1 cellular context compared by ENCODE assay signal in genomic region chr12:115103884-115104883, GRCh38.
TF ChIP-seq lines count a peak whose summit lies in the region.

No MANE protein-coding gene starts in this region.

TF ChIP-seq in K562, 482 proteins besides CTCF, POLR2A, EP300 and RAD21 (continued from another document and continues in another):
- TF ChIP-seq, protein P1, sequence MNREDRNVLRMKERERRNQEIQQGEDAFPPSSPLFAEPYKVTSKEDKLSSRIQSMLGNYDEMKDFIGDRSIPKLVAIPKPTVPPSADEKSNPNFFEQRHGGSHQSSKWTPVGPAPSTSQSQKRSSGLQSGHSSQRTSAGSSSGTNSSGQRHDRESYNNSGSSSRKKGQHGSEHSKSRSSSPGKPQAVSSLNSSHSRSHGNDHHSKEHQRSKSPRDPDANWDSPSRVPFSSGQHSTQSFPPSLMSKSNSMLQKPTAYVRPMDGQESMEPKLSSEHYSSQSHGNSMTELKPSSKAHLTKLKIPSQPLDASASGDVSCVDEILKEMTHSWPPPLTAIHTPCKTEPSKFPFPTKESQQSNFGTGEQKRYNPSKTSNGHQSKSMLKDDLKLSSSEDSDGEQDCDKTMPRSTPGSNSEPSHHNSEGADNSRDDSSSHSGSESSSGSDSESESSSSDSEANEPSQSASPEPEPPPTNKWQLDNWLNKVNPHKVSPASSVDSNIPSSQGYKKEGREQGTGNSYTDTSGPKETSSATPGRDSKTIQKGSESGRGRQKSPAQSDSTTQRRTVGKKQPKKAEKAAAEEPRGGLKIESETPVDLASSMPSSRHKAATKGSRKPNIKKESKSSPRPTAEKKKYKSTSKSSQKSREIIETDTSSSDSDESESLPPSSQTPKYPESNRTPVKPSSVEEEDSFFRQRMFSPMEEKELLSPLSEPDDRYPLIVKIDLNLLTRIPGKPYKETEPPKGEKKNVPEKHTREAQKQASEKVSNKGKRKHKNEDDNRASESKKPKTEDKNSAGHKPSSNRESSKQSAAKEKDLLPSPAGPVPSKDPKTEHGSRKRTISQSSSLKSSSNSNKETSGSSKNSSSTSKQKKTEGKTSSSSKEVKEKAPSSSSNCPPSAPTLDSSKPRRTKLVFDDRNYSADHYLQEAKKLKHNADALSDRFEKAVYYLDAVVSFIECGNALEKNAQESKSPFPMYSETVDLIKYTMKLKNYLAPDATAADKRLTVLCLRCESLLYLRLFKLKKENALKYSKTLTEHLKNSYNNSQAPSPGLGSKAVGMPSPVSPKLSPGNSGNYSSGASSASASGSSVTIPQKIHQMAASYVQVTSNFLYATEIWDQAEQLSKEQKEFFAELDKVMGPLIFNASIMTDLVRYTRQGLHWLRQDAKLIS (CRISPR knock-in tag; IDR thresholded peaks at IDR 0.05) = no peak
- TF ChIP-seq ZFP1 (CRISPR knock-in tag; IDR thresholded peaks at IDR 0.05) (no peak), ZNF316 (IDR thresholded peaks at IDR 0.05) (peak; percentile 89), SRF (CRISPR knock-in tag; IDR thresholded peaks at IDR 0.05) (no peak), POU5F1 (IDR thresholded peaks at IDR 0.05; ENCODE audit: borderline replicate concordance, low read depth, low read length, partially characterized antibody) (no peak), ZBTB34 (CRISPR knock-in tag; IDR thresholded peaks at IDR 0.05) (no peak), EZH2 (IDR thresholded peaks at IDR 0.05; ENCODE audit: borderline replicate concordance, low read depth, low read length) (no peak), NONO (IDR thresholded peaks at IDR 0.05; ENCODE audit: low read depth in 2 of 2, low read length in 1 of 2) (no peak), SIN3B (IDR thresholded peaks at IDR 0.05; ENCODE audit: low read depth) (no peak), KDM4B (IDR thresholded peaks at IDR 0.05; ENCODE audit: borderline replicate concordance in 2 of 2, low read depth in 1 of 2) (no peak), ZNF766 (CRISPR knock-in tag; conservative IDR thresholded peaks at IDR 0.05) (peak; percentile 57), KDM5B (IDR thresholded peaks at IDR 0.05; ENCODE audit: insufficient replicate concordance, low read depth, low read length) (no peak), NCOA4 (IDR thresholded peaks at IDR 0.05; ENCODE audit: partially characterized antibody) (no peak), BCL6 (CRISPR knock-in tag; IDR thresholded peaks at IDR 0.05) (no peak), U2AF2 (optimal IDR thresholded peaks at IDR 0.05; ENCODE audit: low read depth, low read length) (no peak), ZNF133 (CRISPR knock-in tag; IDR thresholded peaks at IDR 0.05) (no peak), ETV1 (tag; conservative IDR thresholded peaks at IDR 0.05; ENCODE audit: low read depth) (no peak), FOXP1 (CRISPR knock-in tag; IDR thresholded peaks at IDR 0.05) (no peak), JUND (IDR thresholded peaks at IDR 0.05; ENCODE audit: borderline replicate concordance, low read depth, low read length) (no peak), JUND (tag; IDR thresholded peaks at IDR 0.05; ENCODE audit: borderline replicate concordance, low read depth, low read length) (no peak; the same call in 2 of the 3 replicates), SMAD1 (IDR thresholded peaks at IDR 0.05; ENCODE audit: low read depth, low read length, partially characterized antibody) (no peak), STAT5B (CRISPR knock-in tag; IDR thresholded peaks at IDR 0.05) (no peak), PHF20 (IDR thresholded peaks at IDR 0.05; ENCODE audit: partially characterized antibody) (no peak), ASH1L (IDR thresholded peaks at IDR 0.05; ENCODE audit: borderline replicate concordance, low read depth, partially characterized antibody) (no peak), ADNP (tag; IDR thresholded peaks at IDR 0.05) (no peak), ZNF174 (CRISPR knock-in tag; IDR thresholded peaks at IDR 0.05) (no peak), SNRNP70 (optimal IDR thresholded peaks at IDR 0.05; ENCODE audit: low read depth, low read length) (no peak), BHLHE40 (IDR thresholded peaks at IDR 0.05; ENCODE audit: low read length) (no peak), TAF7 (tag; IDR thresholded peaks at IDR 0.05) (0 out of 2 replicates have a peak, but pooled peaks have one; percentile 31), HIVEP1 (CRISPR knock-in tag; IDR thresholded peaks at IDR 0.05) (0 out of 2 replicates have a peak, but pooled peaks have one; percentile 19), C11orf30 (IDR thresholded peaks at IDR 0.05; ENCODE audit: low read depth) (peak; percentile 93)
- TF ChIP-seq, protein P2, sequence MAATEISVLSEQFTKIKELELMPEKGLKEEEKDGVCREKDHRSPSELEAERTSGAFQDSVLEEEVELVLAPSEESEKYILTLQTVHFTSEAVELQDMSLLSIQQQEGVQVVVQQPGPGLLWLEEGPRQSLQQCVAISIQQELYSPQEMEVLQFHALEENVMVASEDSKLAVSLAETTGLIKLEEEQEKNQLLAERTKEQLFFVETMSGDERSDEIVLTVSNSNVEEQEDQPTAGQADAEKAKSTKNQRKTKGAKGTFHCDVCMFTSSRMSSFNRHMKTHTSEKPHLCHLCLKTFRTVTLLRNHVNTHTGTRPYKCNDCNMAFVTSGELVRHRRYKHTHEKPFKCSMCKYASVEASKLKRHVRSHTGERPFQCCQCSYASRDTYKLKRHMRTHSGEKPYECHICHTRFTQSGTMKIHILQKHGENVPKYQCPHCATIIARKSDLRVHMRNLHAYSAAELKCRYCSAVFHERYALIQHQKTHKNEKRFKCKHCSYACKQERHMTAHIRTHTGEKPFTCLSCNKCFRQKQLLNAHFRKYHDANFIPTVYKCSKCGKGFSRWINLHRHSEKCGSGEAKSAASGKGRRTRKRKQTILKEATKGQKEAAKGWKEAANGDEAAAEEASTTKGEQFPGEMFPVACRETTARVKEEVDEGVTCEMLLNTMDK (IDR thresholded peaks at IDR 0.05; ENCODE audit: borderline replicate concordance, insufficient read depth, low read depth, low read length, poor library complexity, severe bottlenecking) = no peak
- TF ChIP-seq, protein P3, sequence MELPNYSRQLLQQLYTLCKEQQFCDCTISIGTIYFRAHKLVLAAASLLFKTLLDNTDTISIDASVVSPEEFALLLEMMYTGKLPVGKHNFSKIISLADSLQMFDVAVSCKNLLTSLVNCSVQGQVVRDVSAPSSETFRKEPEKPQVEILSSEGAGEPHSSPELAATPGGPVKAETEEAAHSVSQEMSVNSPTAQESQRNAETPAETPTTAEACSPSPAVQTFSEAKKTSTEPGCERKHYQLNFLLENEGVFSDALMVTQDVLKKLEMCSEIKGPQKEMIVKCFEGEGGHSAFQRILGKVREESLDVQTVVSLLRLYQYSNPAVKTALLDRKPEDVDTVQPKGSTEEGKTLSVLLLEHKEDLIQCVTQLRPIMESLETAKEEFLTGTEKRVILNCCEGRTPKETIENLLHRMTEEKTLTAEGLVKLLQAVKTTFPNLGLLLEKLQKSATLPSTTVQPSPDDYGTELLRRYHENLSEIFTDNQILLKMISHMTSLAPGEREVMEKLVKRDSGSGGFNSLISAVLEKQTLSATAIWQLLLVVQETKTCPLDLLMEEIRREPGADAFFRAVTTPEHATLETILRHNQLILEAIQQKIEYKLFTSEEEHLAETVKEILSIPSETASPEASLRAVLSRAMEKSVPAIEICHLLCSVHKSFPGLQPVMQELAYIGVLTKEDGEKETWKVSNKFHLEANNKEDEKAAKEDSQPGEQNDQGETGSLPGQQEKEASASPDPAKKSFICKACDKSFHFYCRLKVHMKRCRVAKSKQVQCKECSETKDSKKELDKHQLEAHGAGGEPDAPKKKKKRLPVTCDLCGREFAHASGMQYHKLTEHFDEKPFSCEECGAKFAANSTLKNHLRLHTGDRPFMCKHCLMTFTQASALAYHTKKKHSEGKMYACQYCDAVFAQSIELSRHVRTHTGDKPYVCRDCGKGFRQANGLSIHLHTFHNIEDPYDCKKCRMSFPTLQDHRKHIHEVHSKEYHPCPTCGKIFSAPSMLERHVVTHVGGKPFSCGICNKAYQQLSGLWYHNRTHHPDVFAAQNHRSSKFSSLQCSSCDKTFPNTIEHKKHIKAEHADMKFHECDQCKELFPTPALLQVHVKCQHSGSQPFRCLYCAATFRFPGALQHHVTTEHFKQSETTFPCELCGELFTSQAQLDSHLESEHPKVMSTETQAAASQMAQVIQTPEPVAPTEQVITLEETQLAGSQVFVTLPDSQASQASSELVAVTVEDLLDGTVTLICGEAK (IDR thresholded peaks at IDR 0.05) = no peak
- TF ChIP-seq, protein P3 (CRISPR knock-in tag; IDR thresholded peaks at IDR 0.05) = no peak
- TF ChIP-seq, protein P4, sequence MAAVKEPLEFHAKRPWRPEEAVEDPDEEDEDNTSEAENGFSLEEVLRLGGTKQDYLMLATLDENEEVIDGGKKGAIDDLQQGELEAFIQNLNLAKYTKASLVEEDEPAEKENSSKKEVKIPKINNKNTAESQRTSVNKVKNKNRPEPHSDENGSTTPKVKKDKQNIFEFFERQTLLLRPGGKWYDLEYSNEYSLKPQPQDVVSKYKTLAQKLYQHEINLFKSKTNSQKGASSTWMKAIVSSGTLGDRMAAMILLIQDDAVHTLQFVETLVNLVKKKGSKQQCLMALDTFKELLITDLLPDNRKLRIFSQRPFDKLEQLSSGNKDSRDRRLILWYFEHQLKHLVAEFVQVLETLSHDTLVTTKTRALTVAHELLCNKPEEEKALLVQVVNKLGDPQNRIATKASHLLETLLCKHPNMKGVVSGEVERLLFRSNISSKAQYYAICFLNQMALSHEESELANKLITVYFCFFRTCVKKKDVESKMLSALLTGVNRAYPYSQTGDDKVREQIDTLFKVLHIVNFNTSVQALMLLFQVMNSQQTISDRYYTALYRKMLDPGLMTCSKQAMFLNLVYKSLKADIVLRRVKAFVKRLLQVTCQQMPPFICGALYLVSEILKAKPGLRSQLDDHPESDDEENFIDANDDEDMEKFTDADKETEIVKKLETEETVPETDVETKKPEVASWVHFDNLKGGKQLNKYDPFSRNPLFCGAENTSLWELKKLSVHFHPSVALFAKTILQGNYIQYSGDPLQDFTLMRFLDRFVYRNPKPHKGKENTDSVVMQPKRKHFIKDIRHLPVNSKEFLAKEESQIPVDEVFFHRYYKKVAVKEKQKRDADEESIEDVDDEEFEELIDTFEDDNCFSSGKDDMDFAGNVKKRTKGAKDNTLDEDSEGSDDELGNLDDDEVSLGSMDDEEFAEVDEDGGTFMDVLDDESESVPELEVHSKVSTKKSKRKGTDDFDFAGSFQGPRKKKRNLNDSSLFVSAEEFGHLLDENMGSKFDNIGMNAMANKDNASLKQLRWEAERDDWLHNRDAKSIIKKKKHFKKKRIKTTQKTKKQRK (IDR thresholded peaks at IDR 0.05; ENCODE audit: borderline replicate concordance, low read depth, low read length) = no peak
- TF ChIP-seq, protein P5, sequence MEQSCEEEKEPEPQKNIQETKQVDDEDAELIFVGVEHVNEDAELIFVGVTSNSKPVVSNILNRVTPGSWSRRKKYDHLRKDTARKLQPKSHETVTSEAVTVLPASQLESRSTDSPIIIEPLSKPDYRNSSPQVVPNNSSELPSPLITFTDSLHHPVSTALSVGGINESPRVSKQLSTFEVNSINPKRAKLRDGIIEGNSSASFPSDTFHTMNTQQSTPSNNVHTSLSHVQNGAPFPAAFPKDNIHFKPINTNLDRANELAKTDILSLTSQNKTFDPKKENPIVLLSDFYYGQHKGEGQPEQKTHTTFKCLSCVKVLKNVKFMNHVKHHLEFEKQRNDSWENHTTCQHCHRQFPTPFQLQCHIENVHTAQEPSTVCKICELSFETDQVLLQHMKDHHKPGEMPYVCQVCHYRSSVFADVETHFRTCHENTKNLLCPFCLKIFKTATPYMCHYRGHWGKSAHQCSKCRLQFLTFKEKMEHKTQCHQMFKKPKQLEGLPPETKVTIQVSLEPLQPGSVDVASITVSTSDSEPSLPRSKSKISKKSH (CRISPR knock-in tag; IDR thresholded peaks at IDR 0.05) = no peak
